ENCODE assay signal across 9 cellular contexts in genomic region chr2:951224-952006, GRCh38. TPM values are rescaled to one million over a fixed set of nuclear protein-coding genes. Genes with fewer than 3 reads are reported as not detected.
A peak's percentile ranks its signal among the peaks of the same experiment; 100 is the strongest.
DNase-seq lines count a peak whose midpoint lies in the region; ATAC-seq and TF ChIP-seq lines count a peak whose summit lies in the region.
"Had no signal": no experiment of that assay in that cellular context is flagged by ENCODE, and none has a peak within 500 bp of the region (broad histone marks: within the 10 kb centered on the region; RNA-seq: fewer than 3 reads in every experiment).

No MANE protein-coding gene starts in this region.

- H4K20me1 ChIP-seq in mammary epithelial cell (ENCODE audit: insufficient read depth, low read length), result no peaks in the 10 kb centered on the region

- peak overlapping the region; percentile 61 for H3K4me3 Mint-ChIP-seq in central memory CD8-positive, alpha-beta T cell
- peak overlapping the region; percentile 64 to 89 (median 80) for H3K4me3 Mint-ChIP-seq in naive thymus-derived CD4-positive, alpha-beta T cell
- H3K4me3 Mint-ChIP-seq in type B pancreatic cell, result peak overlapping the region; percentile 86

- in situ Hi-C loops in mammary epithelial cell (cut with MboI; ENCODE audit: low sequenced_read_pairs in 2 of 2), result no loop called here

- H3K4me1 ChIP-seq in breast epithelium (no peaks in the 10 kb centered on the region), mammary epithelial cell (ENCODE audit: insufficient read depth, low read length) (no peaks in the 10 kb centered on the region)
- peaks cover 0 to 6% of the 10 kb centered on the region in 2 donors for H3K4me1 ChIP-seq in naive thymus-derived CD4-positive, alpha-beta T cell (ENCODE audit: control insufficient read depth in 2 of 2, insufficient read depth in 2 of 2, low read length in 2 of 2)

- H3K4me2 ChIP-seq in mammary epithelial cell (ENCODE audit: insufficient read depth, low read depth, low read length), result no peak overlapping the region

- DNase-seq in breast epithelium (ENCODE audit: low spot score in 2 of 2), result no peak
- no peak for DNase-seq in mammary epithelial cell
- no peak for DNase-seq in central memory CD8-positive, alpha-beta T cell (ENCODE audit: low spot score in 2 of 2)
- DNase-seq in naive thymus-derived CD4-positive, alpha-beta T cell, result no peak
- no peak for DNase-seq in type B pancreatic cell (ENCODE audit: extremely low spot score, unreplicated experiment)
- no peak for DNase-seq in D341Med (ENCODE audit: low spot score)
- no peak for DNase-seq in NCI-H146 (lab: John Stamatoyannopoulos, UW)

- intact Hi-C loops in breast epithelium (cut with DNase I; ENCODE audit: low total_unique reads) (no loop called here), mammary epithelial cell (cut with micrococcal nuclease) (loop anchor here (5.0 kb wide), 1 partner anchor 239 kb away; no protein-coding TSS in a partner anchor)
- intact Hi-C loops in naive thymus-derived CD4-positive, alpha-beta T cell (cut with micrococcal nuclease), result loop anchor here (2.0 to 10.0 kb wide), 3 partner anchors 36 to 593 kb away; partner anchors contain the start of gene TMEM18 (in 1 of the 2)

- H3K27me3 Mint-ChIP-seq in central memory CD8-positive, alpha-beta T cell, result peaks cover 44% of the 10 kb centered on the region
- peaks cover 26 to 48% (median 40%) of the 10 kb centered on the region in 5 donors for H3K27me3 Mint-ChIP-seq in naive thymus-derived CD4-positive, alpha-beta T cell
- H3K27me3 Mint-ChIP-seq in type B pancreatic cell, result peaks cover 75% of the 10 kb centered on the region

- H3K36me3 ChIP-seq in breast epithelium (no peaks in the 10 kb centered on the region), mammary epithelial cell (ENCODE audit: insufficient read depth, low read length) (no peaks in the 10 kb centered on the region)
- H3K36me3 ChIP-seq in naive thymus-derived CD4-positive, alpha-beta T cell (ENCODE audit: control insufficient read depth in 2 of 3, insufficient read depth in 3 of 3, low read length in 3 of 3), result no peaks in the 10 kb centered on the region

- H3K27me3 ChIP-seq in breast epithelium (peaks cover 3 to 65% of the 10 kb centered on the region in 2 donors), mammary epithelial cell (ENCODE audit: insufficient read depth, low read length) (peaks cover 13% of the 10 kb centered on the region)
- peaks cover 0 to 5% of the 10 kb centered on the region in 2 donors for H3K27me3 ChIP-seq in naive thymus-derived CD4-positive, alpha-beta T cell (ENCODE audit: control insufficient read depth in 2 of 2, insufficient read depth in 2 of 2, low read length in 2 of 2)

- ATAC-seq in central memory CD8-positive, alpha-beta T cell (replicated peaks; ENCODE audit: extremely low read depth, poor library complexity, severe bottlenecking), result no peak
- ATAC-seq in naive thymus-derived CD4-positive, alpha-beta T cell, result no peak
- no peak for ATAC-seq in GM21360 (IDR thresholded peaks at IDR 0.05; ENCODE audit: unreplicated experiment)

- no peaks in the 10 kb centered on the region for H3K36me3 Mint-ChIP-seq in central memory CD8-positive, alpha-beta T cell (ENCODE audit: insufficient read depth)
- no peaks in the 10 kb centered on the region for H3K36me3 Mint-ChIP-seq in naive thymus-derived CD4-positive, alpha-beta T cell
- H3K36me3 Mint-ChIP-seq in type B pancreatic cell, result no peaks in the 10 kb centered on the region

- TF ChIP-seq POLR2A in breast epithelium (IDR thresholded peaks at IDR 0.05), result no peak

- dilution Hi-C loops in mammary epithelial cell (cut with HindIII; ENCODE audit: low sequenced_read_pairs), result no loop called here

- TF ChIP-seq CTCF in breast epithelium (IDR thresholded peaks at IDR 0.05) (no peak), mammary epithelial cell (conservative IDR thresholded peaks at IDR 0.05 in 1 of 2, IDR thresholded peaks at IDR 0.05 in 1 of 2; ENCODE audit: extremely low read depth in 1 of 2, insufficient read depth in 1 of 2, low read depth in 1 of 2, low read length in 2 of 2) (no peak), type B pancreatic cell (conservative IDR thresholded peaks at IDR 0.05) (no peak)

- no peaks in the 10 kb centered on the region for H3K79me2 ChIP-seq in mammary epithelial cell (ENCODE audit: insufficient read depth, low read length)

- peak overlapping the region in 1 of 2 donors; percentile 13 for H3K27ac ChIP-seq in breast epithelium
- no peak overlapping the region for H3K27ac ChIP-seq in mammary epithelial cell (ENCODE audit: insufficient read depth, low read depth, low read length)
- H3K27ac ChIP-seq in naive thymus-derived CD4-positive, alpha-beta T cell (ENCODE audit: low read depth, low read length), result no peak overlapping the region

- peaks cover 11% of the 10 kb centered on the region for H3K4me1 Mint-ChIP-seq in central memory CD8-positive, alpha-beta T cell
- H3K4me1 Mint-ChIP-seq in naive thymus-derived CD4-positive, alpha-beta T cell, result peaks cover 13 to 32% (median 22%) of the 10 kb centered on the region in 7 donors
- peaks cover 5% of the 10 kb centered on the region for H3K4me1 Mint-ChIP-seq in type B pancreatic cell (ENCODE audit: unreplicated experiment)

- 5% methylated on average over 25 of the region's 34 CpGs for WGBS in mammary epithelial cell (ENCODE audit: low coverage, missing lambda C conversion rate)

- H3K27ac Mint-ChIP-seq in central memory CD8-positive, alpha-beta T cell (ENCODE audit: low read depth), result no peak overlapping the region
- H3K27ac Mint-ChIP-seq in naive thymus-derived CD4-positive, alpha-beta T cell, result peak overlapping the region in 3 of 9 donors; percentile 45 to 75 (median 62)
- no peak overlapping the region for H3K27ac Mint-ChIP-seq in type B pancreatic cell

- POLR2A ChIA-PET in naive thymus-derived CD4-positive, alpha-beta T cell (lab: Charles Lee), result interaction anchor here (0.8 to 1.1 kb wide), 3 partner anchors 22 to 33 kb away, joined by 3 to 5 read pairs (median 4); no protein-coding TSS in a partner anchor

- H3K9ac ChIP-seq in mammary epithelial cell (ENCODE audit: insufficient read depth, low read length), result no peak overlapping the region

- H2AFZ ChIP-seq in mammary epithelial cell (ENCODE audit: low read depth, low read length), result no peak overlapping the region

- no peaks in the 10 kb centered on the region for H3K9me3 Mint-ChIP-seq in central memory CD8-positive, alpha-beta T cell
- H3K9me3 Mint-ChIP-seq in naive thymus-derived CD4-positive, alpha-beta T cell, result peaks cover 0 to 2% (median 0%) of the 10 kb centered on the region in 11 donors
- H3K9me3 Mint-ChIP-seq in type B pancreatic cell, result no peaks in the 10 kb centered on the region

- peak overlapping the region; percentile 46 to 70 (median 54) for H3K4me3 ChIP-seq in breast epithelium
- H3K4me3 ChIP-seq in mammary epithelial cell (replicated peaks in 1 of 3; ENCODE audit: insufficient read depth in 1 of 3, low read depth in 2 of 3, low read length in 3 of 3), result no peak overlapping the region
- H3K4me3 ChIP-seq in naive thymus-derived CD4-positive, alpha-beta T cell (ENCODE audit: low read length), result no peak overlapping the region
- H3K4me3 ChIP-seq: mucosa of descending colon had no signal

- BruUV-seq in mammary epithelial cell (replicated peaks; lab: Mats Ljungman, UMichigan), result no TSS peak

- CTCF ChIA-PET in mammary epithelial cell (lab: Charles Lee; ENCODE audit: low non-redundant PET), result no interaction called here
- CTCF ChIA-PET in naive thymus-derived CD4-positive, alpha-beta T cell (lab: Charles Lee), result no interaction called here

- no peaks in the 10 kb centered on the region for H3K9me3 ChIP-seq in breast epithelium
- H3K9me3 ChIP-seq in mammary epithelial cell (replicated peaks; ENCODE audit: insufficient read depth, low read length), result no peaks in the 10 kb centered on the region
- H3K9me3 ChIP-seq in naive thymus-derived CD4-positive, alpha-beta T cell (ENCODE audit: control insufficient read depth in 2 of 3, low read length in 3 of 3), result no peaks in the 10 kb centered on the region
- H3K9me3 ChIP-seq: mucosa of descending colon had no signal

RNA-seq across cellular contexts. Expression of gene SNTG2, which starts 0.8 kb away (rescaled TPM):
- total RNA-seq in breast epithelium (1 to 10 TPM; 4.6 to 7.4 (median 6.0) TPM), mammary epithelial cell (not detected), type B pancreatic cell (ENCODE audit: low replicate concordance) (0.45 and 1.1 TPM in 2 replicates)
- polyA plus RNA-seq in mammary epithelial cell, result not detected
- polyA minus RNA-seq in mammary epithelial cell, result not detected
- 1 to 10 TPM in 4 of 5 experiments, not detected in 1; 2.5 to 4.9 (median 3.6) TPM for total RNA-seq in naive thymus-derived CD4-positive, alpha-beta T cell
- under 1 TPM in 1 of 2 donors, not detected in 1; 0.26 TPM for polyA plus RNA-seq in naive thymus-derived CD4-positive, alpha-beta T cell

Comparison
In these comparisons a context has a peak if more than half of its experiments do, and no peak if none do; other contexts are left out.
1. H3K4me3 ChIP-seq: peak in breast epithelium (3 of 3); none in mammary epithelial cell (0 of 3) and naive thymus-derived CD4-positive, alpha-beta T cell (single experiment).
2. Peak in every context shown above with its lines, with median percentiles within 50 percentile points of each other: H3K4me3 Mint-ChIP-seq.